ENCODE assay signal across 10 cellular contexts in genomic region chr22:17198188-17199130, GRCh38. TPM values are rescaled to one million over a fixed set of nuclear protein-coding genes. Genes with fewer than 3 reads are reported as not detected.
DNase-seq lines count a peak whose midpoint lies in the region; ATAC-seq, FAIRE-seq and TF ChIP-seq lines count a peak whose summit lies in the region.
"Had no signal": no experiment of that assay in that cellular context is flagged by ENCODE, and none has a peak within 500 bp of the region (broad histone marks: within the 10 kb centered on the region; RNA-seq: fewer than 3 reads in every experiment).

No MANE protein-coding gene starts in this region.

- no peaks in the 10 kb centered on the region for H3K36me3 ChIP-seq in H7 (replicated peaks; ENCODE audit: control insufficient read depth, insufficient read depth, low read length)
- H3K36me3 ChIP-seq in bronchial epithelial cell (ENCODE audit: control insufficient read depth, insufficient read depth, low read length) = no peaks in the 10 kb centered on the region
- no peaks in the 10 kb centered on the region for H3K36me3 ChIP-seq in SK-N-SH (replicated peaks in 1 of 2; ENCODE audit: control insufficient read depth in 1 of 2, insufficient read depth in 2 of 2, low read length in 1 of 2)

- TF ChIP-seq RAD21 in SK-N-SH (IDR thresholded peaks at IDR 0.05; ENCODE audit: low read length) = no peak

- peak; percentile 94 for DNase-seq in H7
- DNase-seq in bronchial epithelial cell (ENCODE audit: low read depth) = no peak
- DNase-seq in retina = peak; percentile 93
- no peak for DNase-seq in SK-N-SH
- no peak for DNase-seq in lower leg skin (ENCODE audit: low spot score in 2 of 2)
- DNase-seq: stimulated activated CD4-positive, alpha-beta T cell treated with anti-CD3 and anti-CD28 coated beads, Interleukin-1b, Interleukin-23, amount 100 ng/mL, for 48 hours had no signal

- TF ChIP-seq POLR2A in lower leg skin (IDR thresholded peaks at IDR 0.05) = no peak

- H2AFZ ChIP-seq in SK-N-SH (ENCODE audit: low read depth) = no peak overlapping the region

- peaks cover 0 to 5% of the 10 kb centered on the region in 2 experiments; a peak in 1 of 4 replicates for H3K4me1 ChIP-seq in SK-N-SH (ENCODE audit: control insufficient read depth in 1 of 2, insufficient read depth in 2 of 2, low read depth in 1 of 2, low read length in 1 of 2)

- H3K4me3 ChIP-seq in H7 (ENCODE audit: insufficient read depth, low read depth, low read length) (peak overlapping the region; percentile 50), bronchial epithelial cell (ENCODE audit: low read depth, low read length) (no peak overlapping the region), iPS-11a (ENCODE audit: low read depth, low read length) (peak overlapping the region; percentile 54), SK-N-SH (ENCODE audit: low read depth in 2 of 2, low read length in 1 of 2) (no peak overlapping the region), lower leg skin (ENCODE audit: low read depth, poor library complexity, severe bottlenecking) (no peak overlapping the region)

- H3K4me2 ChIP-seq in SK-N-SH = no peak overlapping the region

- peak; percentile 52 for FAIRE-seq in bronchial epithelial cell (lab: Jason Lieb, UNC)
- FAIRE-seq: colon had no signal

- H3K27ac ChIP-seq in SK-N-SH (ENCODE audit: low read depth in 2 of 2, low read length in 1 of 2) = no peak overlapping the region

- no peak for TF ChIP-seq EP300 in SK-N-SH (IDR thresholded peaks at IDR 0.05; ENCODE audit: borderline replicate concordance in 1 of 2, low read depth in 1 of 2, low read length in 1 of 2)

- no peak overlapping the region for H3K9ac ChIP-seq in SK-N-SH

- no peak for TF ChIP-seq CTCF in bronchial epithelial cell (IDR thresholded peaks at IDR 0.05; ENCODE audit: insufficient read depth, low read length, severe bottlenecking)
- TF ChIP-seq CTCF in SK-N-SH (IDR thresholded peaks at IDR 0.05) = no peak
- TF ChIP-seq CTCF in lower leg skin (IDR thresholded peaks at IDR 0.05) = no peak

- ATAC-seq in activated CD4-positive, CD25-positive, alpha-beta regulatory T cell treated with anti-CD3 and anti-CD28 coated beads, Interleukin-2, amount 50 U/mL, for 24 hours = no peak
- ATAC-seq in GM21619 (IDR thresholded peaks at IDR 0.05; ENCODE audit: unreplicated experiment) = no peak

- POLR2A ChIA-PET in SK-N-SH (lab: Yijun Ruan, JAX) = no interaction called here

- no peaks in the 10 kb centered on the region for H3F3A ChIP-seq in SK-N-SH (replicated peaks; ENCODE audit: insufficient read depth)

- no peaks in the 10 kb centered on the region for H3K79me2 ChIP-seq in SK-N-SH (ENCODE audit: insufficient read depth)

- 82% methylated on average over 30 of the region's 31 CpGs for WGBS in SK-N-SH (ENCODE audit: low lambda C conversion rate)
- WGBS in lower leg skin, 2 donors = 32 to 46% methylated on average over 31 of the region's 31 CpGs

- CTCF ChIA-PET in SK-N-SH (lab: Yijun Ruan, JAX) = interaction anchor here (9.9 kb wide), 1 partner anchor 27 kb away, joined by 68 read pairs; no protein-coding TSS in a partner anchor

- H4K20me1 ChIP-seq in SK-N-SH (ENCODE audit: insufficient read depth) = no peaks in the 10 kb centered on the region

- H3K27me3 ChIP-seq in H7 (ENCODE audit: control insufficient read depth, insufficient read depth, low read length) = no peaks in the 10 kb centered on the region
- no peaks in the 10 kb centered on the region for H3K27me3 ChIP-seq in bronchial epithelial cell (ENCODE audit: control insufficient read depth, insufficient read depth, low read length)
- H3K27me3 ChIP-seq in SK-N-SH (ENCODE audit: insufficient read depth) = peaks cover 21% of the 10 kb centered on the region

- intact Hi-C loops in lower leg skin (cut with DNase I; ENCODE audit: low total_unique reads) = no loop called here

- H3K9me3 ChIP-seq in SK-N-SH = no peaks in the 10 kb centered on the region

- H3K9me2 ChIP-seq in SK-N-SH = no peaks in the 10 kb centered on the region

TF ChIP-seq in SK-N-SH, 30 proteins besides CTCF, POLR2A, EP300 and RAD21:
- TF ChIP-seq RCOR1 (IDR thresholded peaks at IDR 0.05; ENCODE audit: low read length) (no peak), EZH2phosphoT487 (IDR thresholded peaks at IDR 0.05; ENCODE audit: borderline replicate concordance, low read depth) (no peak), FOXJ3 (CRISPR knock-in tag; IDR thresholded peaks at IDR 0.05) (no peak), JUND (IDR thresholded peaks at IDR 0.05) (no peak), TEAD4 (IDR thresholded peaks at IDR 0.05; ENCODE audit: borderline replicate concordance, insufficient read depth) (no peak), RXRA (IDR thresholded peaks at IDR 0.05; ENCODE audit: borderline replicate concordance, low read depth) (no peak), TCF12 (IDR thresholded peaks at IDR 0.05) (no peak)
- TF ChIP-seq, protein P1, sequence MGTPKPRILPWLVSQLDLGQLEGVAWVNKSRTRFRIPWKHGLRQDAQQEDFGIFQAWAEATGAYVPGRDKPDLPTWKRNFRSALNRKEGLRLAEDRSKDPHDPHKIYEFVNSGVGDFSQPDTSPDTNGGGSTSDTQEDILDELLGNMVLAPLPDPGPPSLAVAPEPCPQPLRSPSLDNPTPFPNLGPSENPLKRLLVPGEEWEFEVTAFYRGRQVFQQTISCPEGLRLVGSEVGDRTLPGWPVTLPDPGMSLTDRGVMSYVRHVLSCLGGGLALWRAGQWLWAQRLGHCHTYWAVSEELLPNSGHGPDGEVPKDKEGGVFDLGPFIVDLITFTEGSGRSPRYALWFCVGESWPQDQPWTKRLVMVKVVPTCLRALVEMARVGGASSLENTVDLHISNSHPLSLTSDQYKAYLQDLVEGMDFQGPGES (IDR thresholded peaks at IDR 0.05; ENCODE audit: low read depth, low read length) = no peak
- TF ChIP-seq, protein P2, sequence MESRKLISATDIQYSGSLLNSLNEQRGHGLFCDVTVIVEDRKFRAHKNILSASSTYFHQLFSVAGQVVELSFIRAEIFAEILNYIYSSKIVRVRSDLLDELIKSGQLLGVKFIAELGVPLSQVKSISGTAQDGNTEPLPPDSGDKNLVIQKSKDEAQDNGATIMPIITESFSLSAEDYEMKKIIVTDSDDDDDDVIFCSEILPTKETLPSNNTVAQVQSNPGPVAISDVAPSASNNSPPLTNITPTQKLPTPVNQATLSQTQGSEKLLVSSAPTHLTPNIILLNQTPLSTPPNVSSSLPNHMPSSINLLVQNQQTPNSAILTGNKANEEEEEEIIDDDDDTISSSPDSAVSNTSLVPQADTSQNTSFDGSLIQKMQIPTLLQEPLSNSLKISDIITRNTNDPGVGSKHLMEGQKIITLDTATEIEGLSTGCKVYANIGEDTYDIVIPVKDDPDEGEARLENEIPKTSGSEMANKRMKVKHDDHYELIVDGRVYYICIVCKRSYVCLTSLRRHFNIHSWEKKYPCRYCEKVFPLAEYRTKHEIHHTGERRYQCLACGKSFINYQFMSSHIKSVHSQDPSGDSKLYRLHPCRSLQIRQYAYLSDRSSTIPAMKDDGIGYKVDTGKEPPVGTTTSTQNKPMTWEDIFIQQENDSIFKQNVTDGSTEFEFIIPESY (IDR thresholded peaks at IDR 0.05; ENCODE audit: borderline replicate concordance, low read depth) = no peak

RNA-seq across cellular contexts. Expression of gene ADA2, which starts 20.8 kb away (rescaled TPM):
- total RNA-seq in H7 (2014; rRNA removed; shearing (Covaris generic)) = 29.1 and 36.0 TPM in 2 replicates
- total RNA-seq in bronchial epithelial cell (1.1 and 1.2 TPM in 2 replicates), lower leg skin (1 to 10 TPM; 2.1 to 7.7 (median 4.6) TPM)
- polyA plus RNA-seq in SK-N-SH (2012; rRNA removed) = 0.86 and 1.3 TPM in 2 replicates
- polyA plus RNA-seq in SK-N-SH (2012; cell fraction: cytosol; rRNA removed) = 0.79 and 1.1 TPM in 2 replicates
- polyA plus RNA-seq in SK-N-SH (2012; cell fraction: nucleus; rRNA removed) = 0.48 and 0.55 TPM in 2 replicates

RNA-seq across cellular contexts. Expression of gene HDHD5, which starts 39.4 kb away (rescaled TPM):
- total RNA-seq in H7 (2014; rRNA removed; shearing (Covaris generic)) = 127 and 142 TPM in 2 replicates
- total RNA-seq in bronchial epithelial cell = 41.9 and 50.5 TPM in 2 replicates
- polyA plus RNA-seq in SK-N-SH (2012; rRNA removed) = 43.3 and 45.4 TPM in 2 replicates
- polyA plus RNA-seq in SK-N-SH (2012; cell fraction: cytosol; rRNA removed) = 25.1 and 35.6 TPM in 2 replicates
- polyA plus RNA-seq in SK-N-SH (2012; cell fraction: nucleus; rRNA removed) = 55.7 and 61.2 TPM in 2 replicates
- 10 to 100 TPM; 36.8 to 50.4 (median 39.7) TPM for total RNA-seq in lower leg skin

Comparison
In these comparisons a context has a peak if more than half of its experiments do, and no peak if none do; other contexts are left out.
1. DNase-seq: peak in H7 (single experiment) and retina (single experiment); none in bronchial epithelial cell (single experiment), SK-N-SH (single experiment) and lower leg skin (0 of 2).
2. H3K4me3 ChIP-seq: peak in H7 (single experiment) and iPS-11a (single experiment); none in bronchial epithelial cell (single experiment), SK-N-SH (0 of 2) and lower leg skin (single experiment).